Comparison of ENCODE assay signal across 20 cellular contexts in genomic region chr2:227038550-227039189, GRCh38.
DNase-seq lines count a peak whose midpoint lies in the region; ATAC-seq and TF ChIP-seq lines count a peak whose summit lies in the region.
"Had no signal": no experiment of that assay in that cellular context is flagged by ENCODE, and none has a peak within 500 bp of the region (broad histone marks: within the 10 kb centered on the region; RNA-seq: fewer than 3 reads in every experiment).

No MANE protein-coding gene starts in this region.

- no peak for TF ChIP-seq EP300 in neural cell (conservative IDR thresholded peaks at IDR 0.05; ENCODE audit: poor library complexity, severe bottlenecking)
- no peak for TF ChIP-seq EP300 in tibial nerve (IDR thresholded peaks at IDR 0.05)

- TF ChIP-seq RAD21 in neural cell (conservative IDR thresholded peaks at IDR 0.05) = no peak

- no peaks in the 10 kb centered on the region for H3K79me2 ChIP-seq in neural cell (replicated peaks; ENCODE audit: insufficient read depth, low read length)

- H3K27me3 ChIP-seq in body of pancreas = no peaks in the 10 kb centered on the region
- no peaks in the 10 kb centered on the region for H3K27me3 ChIP-seq in neural cell (ENCODE audit: insufficient read depth, low read depth, low read length)
- no peaks in the 10 kb centered on the region for H3K27me3 ChIP-seq in tibial nerve
- no peaks in the 10 kb centered on the region for H3K27me3 ChIP-seq in foreskin keratinocyte
- H3K27me3 ChIP-seq: neural progenitor cell, Peyer's patch had no signal

- intact Hi-C loops in body of pancreas (cut with DNase I) = loop anchor here (10.0 kb wide), 1 partner anchor 76 kb away; no protein-coding TSS in a partner anchor

- H3F3A ChIP-seq in neural cell (ENCODE audit: insufficient read depth, low read length, poor library complexity, severe bottlenecking) = no peaks in the 10 kb centered on the region

- TF ChIP-seq POLR2A in body of pancreas (IDR thresholded peaks at IDR 0.05) = no peak
- TF ChIP-seq POLR2A in tibial nerve (IDR thresholded peaks at IDR 0.05) = no peak

- in situ Hi-C loops in GM13977 (cut with MboI; ENCODE audit: low pct_unique_long_range_greater_than_20kb, low sequenced_read_pairs, unreplicated experiment) = no loop called here

- 33 to 38% methylated on average over 1 of the region's 1 CpG for WGBS in body of pancreas, 2 donors
- 68 to 81% methylated on average over 1 of the region's 1 CpG for WGBS in tibial nerve, 2 donors

- no peak overlapping the region for H2AFZ ChIP-seq in neural cell (ENCODE audit: low read depth, low read length)
- H2AFZ ChIP-seq: neural progenitor cell had no signal

- H3K36me3 ChIP-seq in body of pancreas (replicated peaks in 1 of 2; ENCODE audit: insufficient read depth in 1 of 2, low read depth in 2 of 2) = no peaks in the 10 kb centered on the region
- H3K36me3 ChIP-seq in neural cell (ENCODE audit: insufficient read depth, low read length) = no peaks in the 10 kb centered on the region
- no peaks in the 10 kb centered on the region for H3K36me3 ChIP-seq in tibial nerve
- H3K36me3 ChIP-seq: neural progenitor cell, Peyer's patch had no signal

- DNase-seq in GM13977 (ENCODE audit: low spot score) (no peak), NCI-H510A treated with DMSO at 0.1 percent for 48 hours (lab: John Stamatoyannopoulos, UW) (peak; percentile 51), body of pancreas (peak in 1 of 4 donors; percentile 25), T-helper 2 cell (no peak), tibial nerve (ENCODE audit: low spot score in 2 of 2) (no peak), foreskin keratinocyte (no peak)
- no peak for DNase-seq in stimulated activated CD4-positive, alpha-beta T cell treated with anti-CD3 and anti-CD28 coated beads, Interleukin-2, amount 100 ng/mL, for 24 hours
- DNase-seq: activated CD4-positive, alpha-beta memory T cell treated with anti-CD3 and anti-CD28 coated beads, Interleukin-2, amount 10 ng/mL, durations not matched to agents 7 days and 5 days; activated CD8-positive, alpha-beta memory T cell treated with anti-CD3 and anti-CD28 coated beads, Interleukin-2, amount 50 U/mL, for 48 hours; effector CD4-positive, alpha-beta T cell; NCI-H446; Peyer's patch; posterior cingulate gyrus; stimulated activated CD4-positive, alpha-beta T cell treated with anti-CD3 and anti-CD28 coated beads, Interleukin-15, amount 100 ng/mL, for 24 hours; stimulated activated naive CD4-positive, alpha-beta T cell treated with Interleukin-2 at 50 U/mL for 16 hours had no signal

- H4K20me1 ChIP-seq in neural cell (ENCODE audit: insufficient read depth) = no peaks in the 10 kb centered on the region

- peak overlapping the region in 1 of 4 donors; percentile 33 for H3K27ac ChIP-seq in body of pancreas
- peak overlapping the region; percentile 11 for H3K27ac ChIP-seq in neural cell (ENCODE audit: low read length)
- no peak overlapping the region for H3K27ac ChIP-seq in tibial nerve
- H3K27ac ChIP-seq in foreskin keratinocyte = no peak overlapping the region
- H3K27ac ChIP-seq: C4-2B, neural progenitor cell, Peyer's patch had no signal

- H3K4me2 ChIP-seq in neural cell (ENCODE audit: low read length) = no peak overlapping the region
- H3K4me2 ChIP-seq: neural progenitor cell had no signal

- H3K9me3 ChIP-seq in body of pancreas (no peaks in the 10 kb centered on the region), neural cell (ENCODE audit: low read length) (no peaks in the 10 kb centered on the region), tibial nerve (no peaks in the 10 kb centered on the region)
- H3K9me3 ChIP-seq: Peyer's patch had no signal

- H3K9me2 ChIP-seq in neural cell (ENCODE audit: insufficient read depth, low read length) = no peaks in the 10 kb centered on the region

- TF ChIP-seq CTCF in GM13977 (IDR thresholded peaks at IDR 0.05; ENCODE audit: extremely low read depth, insufficient read depth, missing control alignments) = peak; percentile 27
- TF ChIP-seq CTCF in body of pancreas (IDR thresholded peaks at IDR 0.05) = no peak
- TF ChIP-seq CTCF in neural cell (IDR thresholded peaks at IDR 0.05; ENCODE audit: poor library complexity, severe bottlenecking) = no peak
- no peak for TF ChIP-seq CTCF in tibial nerve (IDR thresholded peaks at IDR 0.05)
- TF ChIP-seq CTCF in foreskin keratinocyte (conservative IDR thresholded peaks at IDR 0.05) = no peak

- H3K9ac ChIP-seq in neural cell (ENCODE audit: low read length) = no peak overlapping the region
- H3K9ac ChIP-seq: neural progenitor cell had no signal

- peaks cover 28% of the 10 kb centered on the region for H3K4me1 ChIP-seq in body of pancreas
- no peaks in the 10 kb centered on the region for H3K4me1 ChIP-seq in tibial nerve
- H3K4me1 ChIP-seq in foreskin keratinocyte = no peaks in the 10 kb centered on the region
- H3K4me1 ChIP-seq: neural progenitor cell, Peyer's patch had no signal

- ATAC-seq in body of pancreas = peak; percentile 91
- no peak for ATAC-seq in foreskin keratinocyte
- ATAC-seq: activated CD4-positive, CD25-positive, alpha-beta regulatory T cell treated with anti-CD3 and anti-CD28 coated beads, Interleukin-2, amount 50 U/mL, for 24 hours; activated T-helper 17 cell treated with anti-CD3 and anti-CD28 coated beads, Interleukin-2, amount 50 U/mL, for 72 hours had no signal

- H3K4me3 ChIP-seq in body of pancreas = no peak overlapping the region
- no peak overlapping the region for H3K4me3 ChIP-seq in neural cell (ENCODE audit: low read length)
- H3K4me3 ChIP-seq in tibial nerve = no peak overlapping the region
- H3K4me3 ChIP-seq: neural progenitor cell, Peyer's patch had no signal

TF ChIP-seq in neural cell, 6 proteins besides CTCF, POLR2A, EP300 and RAD21:
- TF ChIP-seq REST (IDR thresholded peaks at IDR 0.05; ENCODE audit: borderline replicate concordance) (no peak), POLR2AphosphoS5 (IDR thresholded peaks at IDR 0.05) (no peak), MXI1 (conservative IDR thresholded peaks at IDR 0.05; ENCODE audit: poor library complexity, severe bottlenecking) (no peak), TAF1 (IDR thresholded peaks at IDR 0.05; ENCODE audit: low read depth) (no peak), EZH2 (IDR thresholded peaks at IDR 0.05; ENCODE audit: borderline replicate concordance, insufficient read depth, low read length, poor library complexity, severe bottlenecking) (no peak), SMC3 (conservative IDR thresholded peaks at IDR 0.05; ENCODE audit: poor library complexity) (no peak)
